1 cellular context compared by ENCODE assay signal in the genomic region with DNA sequence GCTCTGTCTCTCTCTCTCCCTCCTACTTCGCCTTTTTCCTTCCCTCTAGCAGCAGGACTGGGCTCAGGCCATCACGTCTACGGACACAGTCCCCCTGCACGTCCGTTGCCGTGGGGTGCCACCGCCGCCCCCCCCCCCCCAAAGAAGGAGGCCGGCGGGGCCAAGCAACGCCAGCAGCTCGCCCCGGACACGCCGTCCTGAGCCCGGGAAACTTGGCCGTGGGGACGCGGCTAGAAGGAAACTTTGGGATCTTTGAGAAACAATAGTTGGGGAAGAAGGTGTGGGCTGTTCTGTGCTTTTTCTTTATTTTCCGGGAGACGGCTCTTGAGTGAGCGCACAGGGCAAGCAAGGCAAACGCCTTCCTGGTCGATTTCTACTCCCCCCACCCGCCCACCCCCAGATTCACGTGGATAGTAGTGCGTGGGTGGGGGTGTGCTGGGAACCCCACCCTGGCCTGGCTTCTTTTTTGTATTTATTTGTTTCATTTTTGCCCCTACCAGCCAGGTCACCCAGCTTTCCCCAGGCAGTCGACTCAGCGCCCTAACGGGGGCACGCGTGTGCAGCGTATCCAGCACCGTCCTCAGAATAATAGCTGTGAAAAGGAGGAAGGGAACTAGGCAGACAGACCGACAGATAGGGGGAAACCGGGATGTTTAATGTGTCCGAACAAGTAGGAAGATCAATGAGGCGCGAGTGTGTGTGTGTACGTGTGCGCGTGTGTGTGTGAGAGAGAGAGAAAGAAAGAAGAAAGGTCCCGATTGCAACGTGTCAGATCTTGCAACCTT.
TF ChIP-seq lines count a peak whose summit lies in the region.

No MANE protein-coding gene starts in this region.

TF ChIP-seq in HepG2, 621 proteins besides CTCF, POLR2A, EP300 and RAD21 (continued from another document and continues in another):
- TF ChIP-seq, protein P1, sequence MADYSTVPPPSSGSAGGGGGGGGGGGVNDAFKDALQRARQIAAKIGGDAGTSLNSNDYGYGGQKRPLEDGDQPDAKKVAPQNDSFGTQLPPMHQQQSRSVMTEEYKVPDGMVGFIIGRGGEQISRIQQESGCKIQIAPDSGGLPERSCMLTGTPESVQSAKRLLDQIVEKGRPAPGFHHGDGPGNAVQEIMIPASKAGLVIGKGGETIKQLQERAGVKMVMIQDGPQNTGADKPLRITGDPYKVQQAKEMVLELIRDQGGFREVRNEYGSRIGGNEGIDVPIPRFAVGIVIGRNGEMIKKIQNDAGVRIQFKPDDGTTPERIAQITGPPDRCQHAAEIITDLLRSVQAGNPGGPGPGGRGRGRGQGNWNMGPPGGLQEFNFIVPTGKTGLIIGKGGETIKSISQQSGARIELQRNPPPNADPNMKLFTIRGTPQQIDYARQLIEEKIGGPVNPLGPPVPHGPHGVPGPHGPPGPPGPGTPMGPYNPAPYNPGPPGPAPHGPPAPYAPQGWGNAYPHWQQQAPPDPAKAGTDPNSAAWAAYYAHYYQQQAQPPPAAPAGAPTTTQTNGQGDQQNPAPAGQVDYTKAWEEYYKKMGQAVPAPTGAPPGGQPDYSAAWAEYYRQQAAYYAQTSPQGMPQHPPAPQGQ (CRISPR knock-in tag; IDR thresholded peaks at IDR 0.05; ENCODE audit: borderline replicate concordance): no peak
- TF ChIP-seq ZIK1 (CRISPR knock-in tag; IDR thresholded peaks at IDR 0.05; ENCODE audit: borderline replicate concordance, low read depth) (no peak), FIP1L1 (IDR thresholded peaks at IDR 0.05; ENCODE audit: borderline replicate concordance, insufficient read depth, low read depth, low read length) (no peak), RBAK (CRISPR knock-in tag; IDR thresholded peaks at IDR 0.05) (no peak), RAD51 (IDR thresholded peaks at IDR 0.05; ENCODE audit: borderline replicate concordance) (no peak), HNF4G (IDR thresholded peaks at IDR 0.05; ENCODE audit: borderline replicate concordance, low read depth, low read length) (no peak), HNF4G (CRISPR knock-in tag; IDR thresholded peaks at IDR 0.05; ENCODE audit: borderline replicate concordance, low read depth) (no peak), TRIM22 (IDR thresholded peaks at IDR 0.05) (no peak), ZNF367 (CRISPR knock-in tag; IDR thresholded peaks at IDR 0.05; ENCODE audit: borderline replicate concordance) (no peak), FOXA3 (CRISPR knock-in tag; IDR thresholded peaks at IDR 0.05) (no peak), ZFX (CRISPR knock-in tag; IDR thresholded peaks at IDR 0.05; ENCODE audit: low read depth) (no peak), ZNF777 (CRISPR knock-in tag; IDR thresholded peaks at IDR 0.05) (peak; percentile 20), MTA1 (CRISPR knock-in tag; IDR thresholded peaks at IDR 0.05; ENCODE audit: borderline replicate concordance) (no peak), MATR3 (CRISPR knock-in tag; IDR thresholded peaks at IDR 0.05) (no peak), STAG1 (CRISPR knock-in tag; IDR thresholded peaks at IDR 0.05) (peak; percentile 16; the same call in 1 of the 2 replicates), MAX (IDR thresholded peaks at IDR 0.05) (0 out of 2 replicates have a peak, but pooled peaks have one; percentile 10), IRF2 (CRISPR knock-in tag; IDR thresholded peaks at IDR 0.05) (no peak), HIVEP1 (CRISPR knock-in tag; IDR thresholded peaks at IDR 0.05) (no peak), ATM (IDR thresholded peaks at IDR 0.05; ENCODE audit: borderline replicate concordance) (no peak), DNMT1 (CRISPR knock-in tag; IDR thresholded peaks at IDR 0.05) (no peak), ZSCAN31 (CRISPR knock-in tag; IDR thresholded peaks at IDR 0.05; ENCODE audit: low read depth) (0 out of 2 replicates have a peak, but pooled peaks have one; percentile 69), PREB (CRISPR knock-in tag; IDR thresholded peaks at IDR 0.05) (no peak), CHD2 (IDR thresholded peaks at IDR 0.05; ENCODE audit: low read depth, low read length) (no peak), ELF4 (CRISPR knock-in tag; IDR thresholded peaks at IDR 0.05; ENCODE audit: borderline replicate concordance) (no peak), CCAR2 (optimal IDR thresholded peaks at IDR 0.05; ENCODE audit: low read depth, low read length) (no peak), HHEX (CRISPR knock-in tag; IDR thresholded peaks at IDR 0.05) (no peak), EED (CRISPR knock-in tag; IDR thresholded peaks at IDR 0.05) (no peak), ZNF274 (CRISPR knock-in tag; IDR thresholded peaks at IDR 0.05) (no peak), ZNF34 (CRISPR knock-in tag; IDR thresholded peaks at IDR 0.05; ENCODE audit: borderline replicate concordance) (no peak), ZSCAN22 (CRISPR knock-in tag; IDR thresholded peaks at IDR 0.05) (no peak), ZBTB14 (CRISPR knock-in tag; IDR thresholded peaks at IDR 0.05) (0 out of 2 replicates have a peak, but pooled peaks have one; percentile 24), ZBTB37 (CRISPR knock-in tag; IDR thresholded peaks at IDR 0.05) (no peak), HES4 (CRISPR knock-in tag; IDR thresholded peaks at IDR 0.05; ENCODE audit: borderline replicate concordance) (0 out of 2 replicates have a peak, but pooled peaks have one; percentile 36), IRX3 (CRISPR knock-in tag; IDR thresholded peaks at IDR 0.05; ENCODE audit: borderline replicate concordance, low read depth) (no peak), TAF15 (IDR thresholded peaks at IDR 0.05; ENCODE audit: low read depth, low read length, poor library complexity, severe bottlenecking) (no peak), TCF7 (IDR thresholded peaks at IDR 0.05; ENCODE audit: low read depth) (peak; percentile 26; the same call in 1 of the 2 replicates)
- TF ChIP-seq, protein P2, sequence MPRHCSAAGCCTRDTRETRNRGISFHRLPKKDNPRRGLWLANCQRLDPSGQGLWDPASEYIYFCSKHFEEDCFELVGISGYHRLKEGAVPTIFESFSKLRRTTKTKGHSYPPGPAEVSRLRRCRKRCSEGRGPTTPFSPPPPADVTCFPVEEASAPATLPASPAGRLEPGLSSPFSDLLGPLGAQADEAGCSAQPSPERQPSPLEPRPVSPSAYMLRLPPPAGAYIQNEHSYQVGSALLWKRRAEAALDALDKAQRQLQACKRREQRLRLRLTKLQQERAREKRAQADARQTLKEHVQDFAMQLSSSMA (CRISPR knock-in tag; IDR thresholded peaks at IDR 0.05): no peak
- TF ChIP-seq, protein P3, sequence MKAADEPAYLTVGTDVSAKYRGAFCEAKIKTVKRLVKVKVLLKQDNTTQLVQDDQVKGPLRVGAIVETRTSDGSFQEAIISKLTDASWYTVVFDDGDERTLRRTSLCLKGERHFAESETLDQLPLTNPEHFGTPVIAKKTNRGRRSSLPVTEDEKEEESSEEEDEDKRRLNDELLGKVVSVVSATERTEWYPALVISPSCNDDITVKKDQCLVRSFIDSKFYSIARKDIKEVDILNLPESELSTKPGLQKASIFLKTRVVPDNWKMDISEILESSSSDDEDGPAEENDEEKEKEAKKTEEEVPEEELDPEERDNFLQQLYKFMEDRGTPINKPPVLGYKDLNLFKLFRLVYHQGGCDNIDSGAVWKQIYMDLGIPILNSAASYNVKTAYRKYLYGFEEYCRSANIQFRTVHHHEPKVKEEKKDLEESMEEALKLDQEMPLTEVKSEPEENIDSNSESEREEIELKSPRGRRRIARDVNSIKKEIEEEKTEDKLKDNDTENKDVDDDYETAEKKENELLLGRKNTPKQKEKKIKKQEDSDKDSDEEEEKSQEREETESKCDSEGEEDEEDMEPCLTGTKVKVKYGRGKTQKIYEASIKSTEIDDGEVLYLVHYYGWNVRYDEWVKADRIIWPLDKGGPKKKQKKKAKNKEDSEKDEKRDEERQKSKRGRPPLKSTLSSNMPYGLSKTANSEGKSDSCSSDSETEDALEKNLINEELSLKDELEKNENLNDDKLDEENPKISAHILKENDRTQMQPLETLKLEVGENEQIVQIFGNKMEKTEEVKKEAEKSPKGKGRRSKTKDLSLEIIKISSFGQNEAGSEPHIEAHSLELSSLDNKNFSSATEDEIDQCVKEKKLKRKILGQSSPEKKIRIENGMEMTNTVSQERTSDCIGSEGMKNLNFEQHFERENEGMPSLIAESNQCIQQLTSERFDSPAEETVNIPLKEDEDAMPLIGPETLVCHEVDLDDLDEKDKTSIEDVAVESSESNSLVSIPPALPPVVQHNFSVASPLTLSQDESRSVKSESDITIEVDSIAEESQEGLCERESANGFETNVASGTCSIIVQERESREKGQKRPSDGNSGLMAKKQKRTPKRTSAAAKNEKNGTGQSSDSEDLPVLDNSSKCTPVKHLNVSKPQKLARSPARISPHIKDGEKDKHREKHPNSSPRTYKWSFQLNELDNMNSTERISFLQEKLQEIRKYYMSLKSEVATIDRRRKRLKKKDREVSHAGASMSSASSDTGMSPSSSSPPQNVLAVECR (CRISPR knock-in tag; IDR thresholded peaks at IDR 0.05; ENCODE audit: borderline replicate concordance): peak; percentile 5; the same call in 1 of the 2 replicates
- TF ChIP-seq, protein P4, sequence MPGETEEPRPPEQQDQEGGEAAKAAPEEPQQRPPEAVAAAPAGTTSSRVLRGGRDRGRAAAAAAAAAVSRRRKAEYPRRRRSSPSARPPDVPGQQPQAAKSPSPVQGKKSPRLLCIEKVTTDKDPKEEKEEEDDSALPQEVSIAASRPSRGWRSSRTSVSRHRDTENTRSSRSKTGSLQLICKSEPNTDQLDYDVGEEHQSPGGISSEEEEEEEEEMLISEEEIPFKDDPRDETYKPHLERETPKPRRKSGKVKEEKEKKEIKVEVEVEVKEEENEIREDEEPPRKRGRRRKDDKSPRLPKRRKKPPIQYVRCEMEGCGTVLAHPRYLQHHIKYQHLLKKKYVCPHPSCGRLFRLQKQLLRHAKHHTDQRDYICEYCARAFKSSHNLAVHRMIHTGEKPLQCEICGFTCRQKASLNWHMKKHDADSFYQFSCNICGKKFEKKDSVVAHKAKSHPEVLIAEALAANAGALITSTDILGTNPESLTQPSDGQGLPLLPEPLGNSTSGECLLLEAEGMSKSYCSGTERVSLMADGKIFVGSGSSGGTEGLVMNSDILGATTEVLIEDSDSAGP (CRISPR knock-in tag; IDR thresholded peaks at IDR 0.05; ENCODE audit: borderline replicate concordance): 0 out of 2 replicates have a peak, but pooled peaks have one; percentile 35
- TF ChIP-seq, protein P5, sequence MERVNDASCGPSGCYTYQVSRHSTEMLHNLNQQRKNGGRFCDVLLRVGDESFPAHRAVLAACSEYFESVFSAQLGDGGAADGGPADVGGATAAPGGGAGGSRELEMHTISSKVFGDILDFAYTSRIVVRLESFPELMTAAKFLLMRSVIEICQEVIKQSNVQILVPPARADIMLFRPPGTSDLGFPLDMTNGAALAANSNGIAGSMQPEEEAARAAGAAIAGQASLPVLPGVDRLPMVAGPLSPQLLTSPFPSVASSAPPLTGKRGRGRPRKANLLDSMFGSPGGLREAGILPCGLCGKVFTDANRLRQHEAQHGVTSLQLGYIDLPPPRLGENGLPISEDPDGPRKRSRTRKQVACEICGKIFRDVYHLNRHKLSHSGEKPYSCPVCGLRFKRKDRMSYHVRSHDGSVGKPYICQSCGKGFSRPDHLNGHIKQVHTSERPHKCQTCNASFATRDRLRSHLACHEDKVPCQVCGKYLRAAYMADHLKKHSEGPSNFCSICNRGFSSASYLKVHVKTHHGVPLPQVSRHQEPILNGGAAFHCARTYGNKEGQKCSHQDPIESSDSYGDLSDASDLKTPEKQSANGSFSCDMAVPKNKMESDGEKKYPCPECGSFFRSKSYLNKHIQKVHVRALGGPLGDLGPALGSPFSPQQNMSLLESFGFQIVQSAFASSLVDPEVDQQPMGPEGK (CRISPR knock-in tag; IDR thresholded peaks at IDR 0.05): peak; percentile 59
- TF ChIP-seq, protein P6, sequence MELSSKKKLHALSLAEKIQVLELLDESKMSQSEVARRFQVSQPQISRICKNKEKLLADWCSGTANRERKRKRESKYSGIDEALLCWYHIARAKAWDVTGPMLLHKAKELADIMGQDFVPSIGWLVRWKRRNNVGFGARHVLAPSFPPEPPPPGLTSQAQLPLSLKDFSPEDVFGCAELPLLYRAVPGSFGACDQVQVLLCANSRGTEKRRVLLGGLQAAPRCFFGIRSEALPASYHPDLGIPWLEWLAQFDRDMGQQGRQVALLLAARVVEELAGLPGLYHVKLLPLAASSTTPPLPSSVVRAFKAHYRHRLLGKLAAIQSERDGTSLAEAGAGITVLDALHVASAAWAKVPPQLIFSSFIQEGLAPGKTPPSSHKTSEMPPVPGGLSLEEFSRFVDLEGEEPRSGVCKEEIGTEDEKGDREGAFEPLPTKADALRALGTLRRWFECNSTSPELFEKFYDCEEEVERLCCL (CRISPR knock-in tag; IDR thresholded peaks at IDR 0.05; ENCODE audit: borderline replicate concordance): no peak
